ENCODE assay signal across 7 cellular contexts in the genomic region with DNA sequence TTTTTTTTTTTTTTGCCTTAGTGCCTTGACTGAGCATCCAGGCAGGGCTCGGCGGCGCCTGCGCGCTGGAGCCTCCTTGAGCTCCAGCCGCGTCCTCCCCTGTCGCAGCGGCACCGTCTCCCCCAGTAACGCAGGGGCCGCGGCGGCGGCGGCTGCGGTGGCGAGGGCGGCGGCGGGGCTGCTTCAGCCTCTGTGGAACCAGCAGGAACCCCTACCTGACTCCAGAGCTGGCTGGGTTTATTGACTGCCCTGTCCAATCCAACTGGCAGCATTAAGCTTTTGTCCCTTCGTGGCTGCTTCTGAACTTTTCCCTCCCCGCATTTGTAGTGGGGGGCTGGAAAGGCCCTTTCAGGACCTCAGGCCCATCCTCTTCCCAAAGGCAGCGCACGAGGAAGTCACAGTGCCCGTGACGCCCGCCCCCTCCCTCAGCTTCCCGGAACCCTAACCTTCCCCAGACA. TPM values are rescaled to one million over a fixed set of nuclear protein-coding genes. Genes with fewer than 3 reads are reported as not detected.
A peak's percentile ranks its signal among the peaks of the same experiment; 100 is the strongest.
DNase-seq lines count a peak whose midpoint lies in the region; ATAC-seq and TF ChIP-seq lines count a peak whose summit lies in the region.

A gene with protein sequence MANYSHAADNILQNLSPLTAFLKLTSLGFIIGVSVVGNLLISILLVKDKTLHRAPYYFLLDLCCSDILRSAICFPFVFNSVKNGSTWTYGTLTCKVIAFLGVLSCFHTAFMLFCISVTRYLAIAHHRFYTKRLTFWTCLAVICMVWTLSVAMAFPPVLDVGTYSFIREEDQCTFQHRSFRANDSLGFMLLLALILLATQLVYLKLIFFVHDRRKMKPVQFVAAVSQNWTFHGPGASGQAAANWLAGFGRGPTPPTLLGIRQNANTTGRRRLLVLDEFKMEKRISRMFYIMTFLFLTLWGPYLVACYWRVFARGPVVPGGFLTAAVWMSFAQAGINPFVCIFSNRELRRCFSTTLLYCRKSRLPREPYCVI (minus strand): TSS at position 397 of the 458 bp plus-strand sequence. CDS start 2,106 bp downstream, outside the sequence.

- peaks cover 72% of the 10 kb centered on the region for H3K27me3 Mint-ChIP-seq in activated T-cell treated with anti-CD3 and anti-CD28 coated beads, Interleukin-2, amount 50 U/mL, for 24 hours
- peaks cover 46 to 60% (median 52%) of the 10 kb centered on the region in 5 donors for H3K27me3 Mint-ChIP-seq in naive thymus-derived CD4-positive, alpha-beta T cell

- POLR2A ChIA-PET in naive thymus-derived CD4-positive, alpha-beta T cell (lab: Charles Lee): interaction anchor here (0.7 kb wide), 1 partner anchor 306 kb away, joined by 3 read pairs; no protein-coding TSS in a partner anchor

- DNase-seq in NCI-H2227 (lab: John Stamatoyannopoulos, UW; ENCODE audit: unreplicated experiment): peak; percentile 79
- DNase-seq in activated T-cell treated with anti-CD3 and anti-CD28 coated beads, Interleukin-2, amount 50 U/mL, for 24 hours: peak; percentile 47
- peak; percentile 77 for DNase-seq in fibroblast of gingiva (ENCODE audit: low read depth)
- DNase-seq in naive thymus-derived CD4-positive, alpha-beta T cell: peak in 8 of 9 donors; percentile 14 to 45 (median 29)
- peak; percentile 17 for DNase-seq in transverse colon

- peak within 1 kb of the TSS; percentile 56 for H3K4me3 Mint-ChIP-seq in activated T-cell treated with anti-CD3 and anti-CD28 coated beads, Interleukin-2, amount 50 U/mL, for 24 hours
- peak within 1 kb of the TSS; percentile 18 to 71 (median 52) for H3K4me3 Mint-ChIP-seq in naive thymus-derived CD4-positive, alpha-beta T cell

- TF ChIP-seq CTCF in transverse colon (IDR thresholded peaks at IDR 0.05): no peak

- TF ChIP-seq EP300 in transverse colon (IDR thresholded peaks at IDR 0.05; ENCODE audit: low read depth): no peak

- no peaks in the 10 kb centered on the region for H3K36me3 Mint-ChIP-seq in activated T-cell treated with anti-CD3 and anti-CD28 coated beads, Interleukin-2, amount 50 U/mL, for 24 hours (ENCODE audit: low read depth)
- no peaks in the 10 kb centered on the region for H3K36me3 Mint-ChIP-seq in naive thymus-derived CD4-positive, alpha-beta T cell

- no peaks in the 10 kb centered on the region for H3K4me1 ChIP-seq in naive thymus-derived CD4-positive, alpha-beta T cell (ENCODE audit: control insufficient read depth in 2 of 2, insufficient read depth in 2 of 2, low read length in 2 of 2)
- peaks cover 0 to 4% (median 0%) of the 10 kb centered on the region in 4 donors for H3K4me1 ChIP-seq in transverse colon

- CTCF ChIA-PET in naive thymus-derived CD4-positive, alpha-beta T cell (lab: Charles Lee): no interaction called here

- in situ Hi-C loops in transverse colon (cut with MboI; ENCODE audit: low pct_ligation_motif_present in 1 of 4, low pct_unique_long_range_greater_than_20kb in 1 of 4, low sequenced_read_pairs in 3 of 4): no loop called here

- TF ChIP-seq POLR2A in transverse colon (IDR thresholded peaks at IDR 0.05): no peak

- H3K27ac ChIP-seq in naive thymus-derived CD4-positive, alpha-beta T cell (ENCODE audit: low read depth, low read length): no peak within 1 kb of the TSS
- H3K27ac ChIP-seq in transverse colon: peak within 1 kb of the TSS; percentile 9 to 32 (median 17)

- intact Hi-C loops in naive thymus-derived CD4-positive, alpha-beta T cell (cut with micrococcal nuclease): no loop called here
- intact Hi-C loops in transverse colon (cut with DNase I; ENCODE audit: low total_unique reads): no loop called here

- no peaks in the 10 kb centered on the region for H3K9me3 Mint-ChIP-seq in activated T-cell treated with anti-CD3 and anti-CD28 coated beads, Interleukin-2, amount 50 U/mL, for 24 hours
- H3K9me3 Mint-ChIP-seq in naive thymus-derived CD4-positive, alpha-beta T cell: peaks cover 0 to 5% (median 0%) of the 10 kb centered on the region in 11 donors

- H3K36me3 ChIP-seq in naive thymus-derived CD4-positive, alpha-beta T cell (ENCODE audit: control insufficient read depth in 2 of 3, insufficient read depth in 3 of 3, low read length in 3 of 3): no peaks in the 10 kb centered on the region
- no peaks in the 10 kb centered on the region for H3K36me3 ChIP-seq in transverse colon

- ATAC-seq in GM18499 (IDR thresholded peaks at IDR 0.05; ENCODE audit: insufficient read depth, unreplicated experiment) (peak; percentile 62), HG02870 (IDR thresholded peaks at IDR 0.05; ENCODE audit: unreplicated experiment) (peak; percentile 73)
- peak; percentile 63 for ATAC-seq in naive thymus-derived CD4-positive, alpha-beta T cell

- H3K27me3 ChIP-seq in naive thymus-derived CD4-positive, alpha-beta T cell (ENCODE audit: control insufficient read depth in 2 of 2, insufficient read depth in 2 of 2, low read length in 2 of 2): no peaks in the 10 kb centered on the region
- H3K27me3 ChIP-seq in transverse colon: peaks cover 14% of the 10 kb centered on the region

- no peak within 1 kb of the TSS for H3K27ac Mint-ChIP-seq in activated T-cell treated with anti-CD3 and anti-CD28 coated beads, Interleukin-2, amount 50 U/mL, for 24 hours
- no peak within 1 kb of the TSS for H3K27ac Mint-ChIP-seq in naive thymus-derived CD4-positive, alpha-beta T cell

- no peaks in the 10 kb centered on the region for H3K9me3 ChIP-seq in naive thymus-derived CD4-positive, alpha-beta T cell (ENCODE audit: control insufficient read depth in 2 of 3, low read length in 3 of 3)
- no peaks in the 10 kb centered on the region for H3K9me3 ChIP-seq in transverse colon

- no peak within 1 kb of the TSS for H3K4me3 ChIP-seq in naive thymus-derived CD4-positive, alpha-beta T cell (ENCODE audit: low read length)
- H3K4me3 ChIP-seq in transverse colon: peak within 1 kb of the TSS; percentile 10 to 48 (median 24)

- WGBS in transverse colon (ENCODE audit: low coverage in 1 of 2), 2 donors: 1 to 2% methylated on average over 10 to 27 of the region's 29 CpGs

- peaks cover 6% of the 10 kb centered on the region for H3K4me1 Mint-ChIP-seq in activated T-cell treated with anti-CD3 and anti-CD28 coated beads, Interleukin-2, amount 50 U/mL, for 24 hours (ENCODE audit: low read depth)
- peaks cover 0 to 22% (median 6%) of the 10 kb centered on the region in 7 donors for H3K4me1 Mint-ChIP-seq in naive thymus-derived CD4-positive, alpha-beta T cell

RNA-seq across cellular contexts. Expression of the gene that starts here (rescaled TPM):
- not detected for total RNA-seq in naive thymus-derived CD4-positive, alpha-beta T cell
- under 1 TPM in 1 of 2 donors, not detected in 1; 0.13 TPM for polyA plus RNA-seq in naive thymus-derived CD4-positive, alpha-beta T cell
- under 1 TPM in 2 of 4 donors, not detected in 2; 0.16 to 0.27 TPM for total RNA-seq in transverse colon

Comparison
In these comparisons a context has a peak if more than half of its experiments do, and no peak if none do; other contexts are left out.
1. Peak in DNase-seq and ATAC-seq in naive thymus-derived CD4-positive, alpha-beta T cell; RNA of the gene not detected or under 1 TPM.
2. Peak in DNase-seq, H3K4me3 ChIP-seq and H3K27ac ChIP-seq in transverse colon; RNA of the gene not detected or under 1 TPM.
3. DNase-seq: peak in every context shown above with its lines; median percentile 79 in NCI-H2227; 77 in fibroblast of gingiva; 47 in activated T-cell treated with anti-CD3 and anti-CD28 coated beads, Interleukin-2, amount 50 U/mL, for 24 hours; 29 in naive thymus-derived CD4-positive, alpha-beta T cell; 17 in transverse colon.